17 cellular contexts compared by ENCODE assay signal in genomic region chr17:54324813-54325212, GRCh38.
A peak's percentile ranks its signal among the peaks of the same experiment; 100 is the strongest.
DNase-seq lines count a peak whose midpoint lies in the region; ATAC-seq and TF ChIP-seq lines count a peak whose summit lies in the region.
"Had no signal": no experiment of that assay in that cellular context is flagged by ENCODE, and none has a peak within 500 bp of the region (broad histone marks: within the 10 kb centered on the region; RNA-seq: fewer than 3 reads in every experiment).

No MANE protein-coding gene starts in this region.

- no peaks in the 10 kb centered on the region for H3K36me3 Mint-ChIP-seq in activated naive CD8-positive, alpha-beta T cell treated with anti-CD3 and anti-CD28 coated beads, Interleukin-2, amount 50 U/mL, for 24 hours (ENCODE audit: low read depth)
- H3K36me3 Mint-ChIP-seq in activated naive CD4-positive, alpha-beta T cell treated with anti-CD3 and anti-CD28 coated beads, Interleukin-2, amount 50 U/mL, for 72 hours: peaks cover 0 to 11% of the 10 kb centered on the region in 2 donors
- H3K36me3 Mint-ChIP-seq: CD4-positive, alpha-beta memory T cell had no signal

- no peak for TF ChIP-seq POLR2A in vagina (IDR thresholded peaks at IDR 0.05)

- H3K27ac Mint-ChIP-seq in activated naive CD8-positive, alpha-beta T cell treated with anti-CD3 and anti-CD28 coated beads, Interleukin-2, amount 50 U/mL, for 24 hours: no peak overlapping the region
- H3K27ac Mint-ChIP-seq in activated naive CD4-positive, alpha-beta T cell treated with anti-CD3 and anti-CD28 coated beads, Interleukin-2, amount 50 U/mL, for 72 hours: no peak overlapping the region
- H3K27ac Mint-ChIP-seq: CD4-positive, alpha-beta memory T cell; HFFc6 had no signal

- no peak for ATAC-seq in activated naive CD8-positive, alpha-beta T cell treated with anti-CD3 and anti-CD28 coated beads, Interleukin-2, amount 50 U/mL, for 24 hours
- no peak for ATAC-seq in activated naive CD4-positive, alpha-beta T cell treated with anti-CD3 and anti-CD28 coated beads, Interleukin-2, amount 50 U/mL, for 72 hours

- no peaks in the 10 kb centered on the region for H3K27me3 ChIP-seq in vagina

- H3K4me1 Mint-ChIP-seq in activated naive CD8-positive, alpha-beta T cell treated with anti-CD3 and anti-CD28 coated beads, Interleukin-2, amount 50 U/mL, for 24 hours: no peaks in the 10 kb centered on the region
- H3K4me1 Mint-ChIP-seq: CD4-positive, alpha-beta memory T cell had no signal

- H3K27ac ChIP-seq in vagina: no peak overlapping the region

- DNase-seq in SKM-1 treated with dmso at 0.1 percent for 144 hours (lab: John Stamatoyannopoulos, UW; ENCODE audit: unreplicated experiment) (peak; percentile 27), SKM-1 (lab: John Stamatoyannopoulos, UW; ENCODE audit: unreplicated experiment) (no peak), MV-4-11 (lab: John Stamatoyannopoulos, UW) (peak; percentile 80), NOMO-1 treated with DMSO at 0.1 percent for 48 hours (lab: John Stamatoyannopoulos, UW; ENCODE audit: unreplicated experiment) (peak; percentile 60), vagina (ENCODE audit: extremely low spot score in 2 of 2) (no peak)
- DNase-seq in activated naive CD8-positive, alpha-beta T cell treated with anti-CD3 and anti-CD28 coated beads, Interleukin-2, amount 50 U/mL, for 24 hours: no peak
- no peak for DNase-seq in activated naive CD4-positive, alpha-beta T cell treated with anti-CD3 and anti-CD28 coated beads, Interleukin-2, amount 50 U/mL, for 72 hours (ENCODE audit: low spot score in 2 of 2)
- DNase-seq: C1 segment of cervical spinal cord; Calu3; CD4-positive, alpha-beta memory T cell; COR-L47; DMS53; DMS79 treated with DMSO at 0.1 percent for 48 hours; GF-D8; GOT3; HFFc6 had no signal

- intact Hi-C loops in vagina (cut with DNase I): no loop called here

- no peaks in the 10 kb centered on the region for H3K27me3 Mint-ChIP-seq in activated naive CD8-positive, alpha-beta T cell treated with anti-CD3 and anti-CD28 coated beads, Interleukin-2, amount 50 U/mL, for 24 hours
- H3K27me3 Mint-ChIP-seq: CD4-positive, alpha-beta memory T cell had no signal

- H3K4me1 ChIP-seq in vagina: no peaks in the 10 kb centered on the region
- H3K4me1 ChIP-seq: HAP-1 had no signal

- H3K36me3 ChIP-seq in vagina: no peaks in the 10 kb centered on the region
- H3K36me3 ChIP-seq: HAP-1 had no signal

- peaks cover 30% of the 10 kb centered on the region for H3K9me3 Mint-ChIP-seq in activated naive CD8-positive, alpha-beta T cell treated with anti-CD3 and anti-CD28 coated beads, Interleukin-2, amount 50 U/mL, for 24 hours
- peaks cover 24% of the 10 kb centered on the region in 2 donors for H3K9me3 Mint-ChIP-seq in activated naive CD4-positive, alpha-beta T cell treated with anti-CD3 and anti-CD28 coated beads, Interleukin-2, amount 50 U/mL, for 72 hours

- no peaks in the 10 kb centered on the region for H3K9me3 ChIP-seq in vagina
- H3K9me3 ChIP-seq: HAP-1 had no signal

- H3K4me3 Mint-ChIP-seq in activated naive CD8-positive, alpha-beta T cell treated with anti-CD3 and anti-CD28 coated beads, Interleukin-2, amount 50 U/mL, for 24 hours: no peak overlapping the region
- H3K4me3 Mint-ChIP-seq: CD4-positive, alpha-beta memory T cell; HFFc6 had no signal

- TF ChIP-seq CTCF in vagina (IDR thresholded peaks at IDR 0.05): no peak

- no peak overlapping the region for H3K4me3 ChIP-seq in vagina
- H3K4me3 ChIP-seq: HAP-1 had no signal

Comparison
In these comparisons a context has a peak if more than half of its experiments do, and no peak if none do; other contexts are left out.
1. DNase-seq: peak in SKM-1 treated with dmso at 0.1 percent for 144 hours (single experiment), MV-4-11 (single experiment) and NOMO-1 treated with DMSO at 0.1 percent for 48 hours (single experiment); none in SKM-1 (single experiment), activated naive CD8-positive, alpha-beta T cell treated with anti-CD3 and anti-CD28 coated beads, Interleukin-2, amount 50 U/mL, for 24 hours (single experiment), vagina (0 of 2) and activated naive CD4-positive, alpha-beta T cell treated with anti-CD3 and anti-CD28 coated beads, Interleukin-2, amount 50 U/mL, for 72 hours (0 of 2).